Comparison of ENCODE assay signal across 15 cellular contexts in genomic region chr11:43905788-43906187, GRCh38. TPM values are rescaled to one million over a fixed set of nuclear protein-coding genes. Genes with fewer than 3 reads are reported as not detected.
DNase-seq lines count a peak whose midpoint lies in the region; ATAC-seq and TF ChIP-seq lines count a peak whose summit lies in the region.
"Had no signal": no experiment of that assay in that cellular context is flagged by ENCODE, and none has a peak within 500 bp of the region (broad histone marks: within the 10 kb centered on the region; RNA-seq: fewer than 3 reads in every experiment).

No MANE protein-coding gene starts in this region.

- H3K4me3 Mint-ChIP-seq in activated CD4-positive, alpha-beta memory T cell treated with anti-CD3 and anti-CD28 coated beads, Interleukin-2, amount 10 ng/mL, durations not matched to agents 7 days and 5 days: no peak overlapping the region

- H3K4me1 Mint-ChIP-seq in activated CD4-positive, alpha-beta memory T cell treated with anti-CD3 and anti-CD28 coated beads, Interleukin-2, amount 10 ng/mL, durations not matched to agents 7 days and 5 days: peaks cover 10% of the 10 kb centered on the region

- H3K36me3 Mint-ChIP-seq in activated CD4-positive, alpha-beta memory T cell treated with anti-CD3 and anti-CD28 coated beads, Interleukin-2, amount 10 ng/mL, durations not matched to agents 7 days and 5 days (ENCODE audit: low read depth): peaks cover 3% of the 10 kb centered on the region

- POLR2A ChIA-PET in activated CD4-positive, alpha-beta memory T cell treated with anti-CD3 and anti-CD28 coated beads, Interleukin-2, amount 10 ng/mL, durations not matched to agents 7 days and 5 days (lab: Charles Lee): no interaction called here

- no peak for ATAC-seq in GM21526 (IDR thresholded peaks at IDR 0.05; ENCODE audit: low FRiP score, unreplicated experiment)

- no peak for TF ChIP-seq CTCF in AG10803 (conservative IDR thresholded peaks at IDR 0.05; ENCODE audit: low read length)
- no peak for TF ChIP-seq CTCF in fibroblast of pulmonary artery (IDR thresholded peaks at IDR 0.05; ENCODE audit: low read length, missing control alignments)
- TF ChIP-seq CTCF in foreskin fibroblast (IDR thresholded peaks at IDR 0.05; ENCODE audit: low read depth, low read length): no peak

- no peaks in the 10 kb centered on the region for H3K9me3 Mint-ChIP-seq in activated CD4-positive, alpha-beta memory T cell treated with anti-CD3 and anti-CD28 coated beads, Interleukin-2, amount 10 ng/mL, durations not matched to agents 7 days and 5 days

- DNase-seq in AG10803 (ENCODE audit: low read depth): peak; percentile 15
- peak; percentile 27 for DNase-seq in RPMI7951 (ENCODE audit: low read depth)
- peak; percentile 96 for DNase-seq in fibroblast of pulmonary artery (ENCODE audit: low read depth)
- DNase-seq in middle frontal gyrus (ENCODE audit: extremely low spot score, low spot score): peak; percentile 27
- DNase-seq in activated CD4-positive, alpha-beta memory T cell treated with anti-CD3 and anti-CD28 coated beads, Interleukin-2, amount 10 ng/mL, durations not matched to agents 7 days and 5 days: no peak
- DNase-seq in foreskin fibroblast: no peak
- DNase-seq in hepatic stellate cell (ENCODE audit: low spot score): no peak
- DNase-seq: activated CD4-positive, alpha-beta T cell treated with anti-CD3 and anti-CD28 coated beads, Interleukin-2, amount 50 U/mL, for 4 hours; AML-193; erythroblast; lower lobe of right lung; NCI-H1930; SJCRH30; stimulated activated CD4-positive, alpha-beta T cell treated with anti-CD3 and anti-CD28 coated beads, Interleukin-12 subunit alpha, Interleukin-12 subunit beta, amount 100 ng/mL, for 4 hours had no signal

- H3K27me3 Mint-ChIP-seq in activated CD4-positive, alpha-beta memory T cell treated with anti-CD3 and anti-CD28 coated beads, Interleukin-2, amount 10 ng/mL, durations not matched to agents 7 days and 5 days: no peaks in the 10 kb centered on the region

- CTCF ChIA-PET in activated CD4-positive, alpha-beta memory T cell treated with anti-CD3 and anti-CD28 coated beads, Interleukin-2, amount 10 ng/mL, durations not matched to agents 7 days and 5 days (lab: Charles Lee): no interaction called here

- H3K4me3 ChIP-seq in AG10803 (ENCODE audit: low read length) (no peak overlapping the region), fibroblast of pulmonary artery (replicated peaks; ENCODE audit: low read depth, low read length) (peak overlapping the region; percentile 21), foreskin fibroblast (ENCODE audit: low read depth in 1 of 2, low read length in 2 of 2) (no peak overlapping the region)
- H3K4me3 ChIP-seq: lower lobe of right lung, SJCRH30 had no signal

- no peak overlapping the region for H3K27ac Mint-ChIP-seq in activated CD4-positive, alpha-beta memory T cell treated with anti-CD3 and anti-CD28 coated beads, Interleukin-2, amount 10 ng/mL, durations not matched to agents 7 days and 5 days

RNA-seq across cellular contexts. Expression of gene ALKBH3, which starts 25.2 kb away (rescaled TPM):
- 39.2 and 46.7 TPM in 2 replicates for total RNA-seq in RPMI7951 (2014; rRNA removed; shearing (Covaris generic))
- total RNA-seq in activated CD4-positive, alpha-beta memory T cell treated with anti-CD3 and anti-CD28 coated beads, Interleukin-2, amount 10 ng/mL, durations not matched to agents 7 days and 5 days: 10 to 100 TPM; 25.4 to 32.0 TPM

RNA-seq across cellular contexts. Expression of gene C11orf96, which starts 36.6 kb away (rescaled TPM):
- total RNA-seq in RPMI7951 (2014; rRNA removed; shearing (Covaris generic)): 0.49 and 0.60 TPM in 2 replicates
- total RNA-seq in activated CD4-positive, alpha-beta memory T cell treated with anti-CD3 and anti-CD28 coated beads, Interleukin-2, amount 10 ng/mL, durations not matched to agents 7 days and 5 days: under 1 TPM in 1 of 2 experiments, not detected in 1; 0.20 TPM

Comparison
In these comparisons a context has a peak if more than half of its experiments do, and no peak if none do; other contexts are left out.
1. DNase-seq: peak in AG10803 (single experiment), RPMI7951 (single experiment), fibroblast of pulmonary artery (single experiment) and middle frontal gyrus (single experiment); none in activated CD4-positive, alpha-beta memory T cell treated with anti-CD3 and anti-CD28 coated beads, Interleukin-2, amount 10 ng/mL, durations not matched to agents 7 days and 5 days (single experiment), foreskin fibroblast (0 of 2) and hepatic stellate cell (single experiment).